ENCODE assay signal across 8 cellular contexts in genomic region chr5:94693043-94693822, GRCh38.
DNase-seq lines count a peak whose midpoint lies in the region; ATAC-seq and TF ChIP-seq lines count a peak whose summit lies in the region.

No MANE protein-coding gene starts in this region.

- H3K9me3 ChIP-seq in effector memory CD4-positive, alpha-beta T cell (ENCODE audit: control insufficient read depth, low read length), result no peaks in the 10 kb centered on the region

- peaks cover 24% of the 10 kb centered on the region for H3K36me3 Mint-ChIP-seq in activated CD8-positive, alpha-beta memory T cell treated with anti-CD3 and anti-CD28 coated beads, Interleukin-2, amount 10 ng/mL, durations not matched to agents 7 days and 5 days
- peaks cover 20% of the 10 kb centered on the region for H3K36me3 Mint-ChIP-seq in central memory CD8-positive, alpha-beta T cell (ENCODE audit: insufficient read depth)
- no peaks in the 10 kb centered on the region for H3K36me3 Mint-ChIP-seq in mesothelial cell of epicardium

- H3K9me3 Mint-ChIP-seq in activated CD8-positive, alpha-beta memory T cell treated with anti-CD3 and anti-CD28 coated beads, Interleukin-2, amount 10 ng/mL, durations not matched to agents 7 days and 5 days (ENCODE audit: low read depth), result no peaks in the 10 kb centered on the region
- H3K9me3 Mint-ChIP-seq in central memory CD8-positive, alpha-beta T cell, result no peaks in the 10 kb centered on the region
- no peaks in the 10 kb centered on the region for H3K9me3 Mint-ChIP-seq in mesothelial cell of epicardium

- H3K27ac Mint-ChIP-seq in activated CD8-positive, alpha-beta memory T cell treated with anti-CD3 and anti-CD28 coated beads, Interleukin-2, amount 10 ng/mL, durations not matched to agents 7 days and 5 days, result peak overlapping the region; percentile 39
- H3K27ac Mint-ChIP-seq in central memory CD8-positive, alpha-beta T cell (ENCODE audit: low read depth), result no peak overlapping the region
- no peak overlapping the region for H3K27ac Mint-ChIP-seq in mesothelial cell of epicardium

- H3K4me1 Mint-ChIP-seq in activated CD8-positive, alpha-beta memory T cell treated with anti-CD3 and anti-CD28 coated beads, Interleukin-2, amount 10 ng/mL, durations not matched to agents 7 days and 5 days, result peaks cover 9% of the 10 kb centered on the region
- peaks cover 5% of the 10 kb centered on the region for H3K4me1 Mint-ChIP-seq in central memory CD8-positive, alpha-beta T cell
- peaks cover 40% of the 10 kb centered on the region for H3K4me1 Mint-ChIP-seq in mesothelial cell of epicardium

- H3K27me3 ChIP-seq in effector memory CD4-positive, alpha-beta T cell (replicated peaks; ENCODE audit: control insufficient read depth, insufficient read depth, low read length, poor library complexity, severe bottlenecking), result no peaks in the 10 kb centered on the region

- H3K4me3 ChIP-seq in effector memory CD4-positive, alpha-beta T cell (ENCODE audit: insufficient read depth, low read depth, low read length, poor library complexity, severe bottlenecking), result no peak overlapping the region

- no peaks in the 10 kb centered on the region for H3K27me3 Mint-ChIP-seq in activated CD8-positive, alpha-beta memory T cell treated with anti-CD3 and anti-CD28 coated beads, Interleukin-2, amount 10 ng/mL, durations not matched to agents 7 days and 5 days
- H3K27me3 Mint-ChIP-seq in central memory CD8-positive, alpha-beta T cell, result no peaks in the 10 kb centered on the region
- no peaks in the 10 kb centered on the region for H3K27me3 Mint-ChIP-seq in mesothelial cell of epicardium (ENCODE audit: low read depth)

- no peak overlapping the region for H3K27ac ChIP-seq in effector memory CD4-positive, alpha-beta T cell (ENCODE audit: insufficient read depth, low read length, poor library complexity, severe bottlenecking)

- no peak for DNase-seq in activated CD8-positive, alpha-beta memory T cell treated with anti-CD3 and anti-CD28 coated beads, Interleukin-2, amount 10 ng/mL, durations not matched to agents 7 days and 5 days
- no peak for DNase-seq in activated CD8-positive, alpha-beta memory T cell treated with anti-CD3 and anti-CD28 coated beads for 24 hours
- DNase-seq in NCI-H345 treated with DMSO at 0.1 percent for 48 hours (lab: John Stamatoyannopoulos, UW; ENCODE audit: unreplicated experiment) (peak; percentile 9), mesothelial cell of epicardium (ENCODE audit: low spot score in 2 of 2, unreplicated experiment in 2 of 2) (no peak)
- DNase-seq in central memory CD8-positive, alpha-beta T cell (ENCODE audit: low spot score in 2 of 2), result no peak
- no peak for DNase-seq in effector memory CD4-positive, alpha-beta T cell
- DNase-seq in activated T-cell treated with anti-CD3 and anti-CD28 coated beads, Interleukin-2, amount 50 U/mL, for 48 hours, result no peak

- CTCF ChIA-PET in activated CD8-positive, alpha-beta memory T cell treated with anti-CD3 and anti-CD28 coated beads, Interleukin-2, amount 10 ng/mL, durations not matched to agents 7 days and 5 days (lab: Charles Lee), result interaction anchor here (1.0 to 1.8 kb wide), 6 partner anchors 44 to 173 kb away, joined by 3 to 15 read pairs (median 4); no protein-coding TSS in a partner anchor

- H3K36me3 ChIP-seq in effector memory CD4-positive, alpha-beta T cell (ENCODE audit: control insufficient read depth, insufficient read depth, low read length), result peaks cover 9% of the 10 kb centered on the region

- H3K4me3 Mint-ChIP-seq in activated CD8-positive, alpha-beta memory T cell treated with anti-CD3 and anti-CD28 coated beads, Interleukin-2, amount 10 ng/mL, durations not matched to agents 7 days and 5 days, result no peak overlapping the region
- H3K4me3 Mint-ChIP-seq in central memory CD8-positive, alpha-beta T cell, result no peak overlapping the region
- no peak overlapping the region for H3K4me3 Mint-ChIP-seq in mesothelial cell of epicardium

- TF ChIP-seq CTCF in mesothelial cell of epicardium (IDR thresholded peaks at IDR 0.05; ENCODE audit: unreplicated experiment), result peak; percentile 33

- H3K4me1 ChIP-seq in effector memory CD4-positive, alpha-beta T cell (ENCODE audit: control insufficient read depth, insufficient read depth, low read length, poor library complexity, severe bottlenecking), result no peaks in the 10 kb centered on the region

- peak; percentile 73 for ATAC-seq in activated CD8-positive, alpha-beta memory T cell treated with anti-CD3 and anti-CD28 coated beads, Interleukin-2, amount 10 ng/mL, durations not matched to agents 7 days and 5 days
- peak; percentile 88 for ATAC-seq in HG02852 (IDR thresholded peaks at IDR 0.05; ENCODE audit: unreplicated experiment)
- peak; percentile 82 for ATAC-seq in central memory CD8-positive, alpha-beta T cell (replicated peaks; ENCODE audit: extremely low read depth, poor library complexity, severe bottlenecking)
